In genomic region chr17:5000237-5000639, GRCh38 we compare ENCODE assay signal across 11 cellular contexts. TPM values are rescaled to one million over a fixed set of nuclear protein-coding genes. Genes with fewer than 3 reads are reported as not detected.
DNase-seq lines count a peak whose midpoint lies in the region; ATAC-seq and TF ChIP-seq lines count a peak whose summit lies in the region.
"Had no signal": no experiment of that assay in that cellular context is flagged by ENCODE, and none has a peak within 500 bp of the region (broad histone marks: within the 10 kb centered on the region; RNA-seq: fewer than 3 reads in every experiment).

No MANE protein-coding gene starts in this region.

- WGBS in neuronal stem cell (ENCODE audit: extremely low coverage in 2 of 2, insufficient read length in 2 of 2, insufficient replicate concordance in 1 of 2), 2 donors = no CpG with 5 or more reads among the region's 11 CpGs

- no peaks in the 10 kb centered on the region for H4K20me1 ChIP-seq in OCI-LY3 (ENCODE audit: insufficient read depth, low read length)

- H3K27me3 ChIP-seq in OCI-LY3 (ENCODE audit: low read depth, low read length) = no peaks in the 10 kb centered on the region
- peaks cover 0 to 13% (median 4%) of the 10 kb centered on the region in 3 experiments for H3K27me3 ChIP-seq in neuronal stem cell (ENCODE audit: control insufficient read depth in 3 of 3, insufficient read depth in 3 of 3, low read depth in 1 of 3, low read length in 3 of 3)
- H3K27me3 ChIP-seq: tibial nerve had no signal

- H3K4me1 ChIP-seq in OCI-LY3 (ENCODE audit: low read length) (peaks cover 13% of the 10 kb centered on the region), neuronal stem cell (ENCODE audit: control insufficient read depth in 2 of 2, insufficient read depth in 1 of 2, low read depth in 1 of 2, low read length in 2 of 2) (peaks cover 6 to 18% of the 10 kb centered on the region in 2 donors)

- H3K18ac ChIP-seq in neuronal stem cell (ENCODE audit: low read length) = no peak overlapping the region

- no peak overlapping the region for H2BK12ac ChIP-seq in neuronal stem cell (ENCODE audit: low read length)

- H2BK15ac ChIP-seq in neuronal stem cell (ENCODE audit: low read length) = peak overlapping the region; percentile 24

- peak; percentile 63 for ATAC-seq in Right ventricle myocardium superior (ENCODE audit: poor library complexity)
- no peak for ATAC-seq in HG03460 (IDR thresholded peaks at IDR 0.05; ENCODE audit: unreplicated experiment)
- no peak for ATAC-seq in GM21576 (IDR thresholded peaks at IDR 0.05; ENCODE audit: unreplicated experiment)

- TF ChIP-seq CTCF in 22Rv1 (IDR thresholded peaks at IDR 0.05) = no peak
- no peak for TF ChIP-seq CTCF in OCI-LY3 (IDR thresholded peaks at IDR 0.05; ENCODE audit: low read depth, low read length)

- DNase-seq in Right ventricle myocardium superior (peak; percentile 92), neuronal stem cell (ENCODE audit: low spot score) (no peak), kidney tubule cell (ENCODE audit: low spot score) (no peak), NCI-H510A (lab: John Stamatoyannopoulos, UW) (no peak)
- DNase-seq: NCI-H1092; NK-92 treated with Interleukin-12 subunit alpha and Interleukin-12 subunit beta, amount 100 ng/mL, for 24 hours had no signal

- H3K79me1 ChIP-seq in neuronal stem cell (ENCODE audit: low read depth, low read length) = peaks cover 9% of the 10 kb centered on the region

- no peak overlapping the region for H3K4ac ChIP-seq in neuronal stem cell (ENCODE audit: low read length)

- peaks cover 34% of the 10 kb centered on the region for H3K36me3 ChIP-seq in OCI-LY3 (replicated peaks; ENCODE audit: low read depth, low read length)
- H3K36me3 ChIP-seq in neuronal stem cell (replicated peaks in 1 of 2; ENCODE audit: control insufficient read depth in 2 of 2, insufficient read depth in 2 of 2, low read length in 2 of 2) = peaks cover 33 to 50% of the 10 kb centered on the region in 2 donors

- H3K9ac ChIP-seq in OCI-LY3 (ENCODE audit: low read length) (no peak overlapping the region), neuronal stem cell (ENCODE audit: low read depth, low read length, poor library complexity) (peak overlapping the region; percentile 40)

- no peak overlapping the region for H2BK5ac ChIP-seq in neuronal stem cell (ENCODE audit: low read length)

- H4K91ac ChIP-seq in neuronal stem cell (ENCODE audit: low read depth, low read length, poor library complexity) = no peak overlapping the region

- peak overlapping the region; percentile 70 for H3K23ac ChIP-seq in neuronal stem cell (ENCODE audit: low read depth, low read length, poor library complexity)

- intact Hi-C loops in Right ventricle myocardium superior (cut with DNase I) = no loop called here

- H3K14ac ChIP-seq in neuronal stem cell (ENCODE audit: low read length) = peak overlapping the region; percentile 6

- H3K9me3 ChIP-seq in OCI-LY3 (ENCODE audit: insufficient read depth, low read length) (no peaks in the 10 kb centered on the region), neuronal stem cell (replicated peaks in 1 of 2; ENCODE audit: control insufficient read depth in 2 of 2, insufficient read depth in 1 of 2, low read depth in 1 of 2, low read length in 2 of 2) (no peaks in the 10 kb centered on the region)
- H3K9me3 ChIP-seq: tibial nerve had no signal

- H3K4me3 ChIP-seq in OCI-LY3 (ENCODE audit: low read length) = no peak overlapping the region
- H3K4me3 ChIP-seq in neuronal stem cell (ENCODE audit: low read length in 2 of 2) = no peak overlapping the region

- H2AFZ ChIP-seq in OCI-LY3 (ENCODE audit: low read depth, low read length) (no peak overlapping the region), neuronal stem cell (ENCODE audit: low read length) (no peak overlapping the region)

- H2AK5ac ChIP-seq in neuronal stem cell (ENCODE audit: low read depth, low read length) = peak overlapping the region; percentile 46

- H2BK120ac ChIP-seq in neuronal stem cell (ENCODE audit: low read depth, low read length) = no peak overlapping the region

- H3K27ac ChIP-seq in 22Rv1 (peak overlapping the region; percentile 79; the same call in 1 of the 2 replicates), OCI-LY3 (ENCODE audit: low read length) (no peak overlapping the region; the same call in 1 of the 2 replicates), neuronal stem cell (replicated peaks; ENCODE audit: low read length) (no peak overlapping the region)

- peaks cover 24% of the 10 kb centered on the region for H3K79me2 ChIP-seq in OCI-LY3 (ENCODE audit: low read length)

- peak overlapping the region; percentile 90; the same call in 1 of the 2 replicates for H3K4me2 ChIP-seq in OCI-LY3 (ENCODE audit: low read length)
- no peak overlapping the region for H3K4me2 ChIP-seq in neuronal stem cell (ENCODE audit: insufficient read depth, low read length, poor library complexity, severe bottlenecking)

- H4K8ac ChIP-seq in neuronal stem cell (ENCODE audit: low read depth, low read length) = no peak overlapping the region

RNA-seq across cellular contexts. Expression of gene KIF1C, which starts 2.5 kb away (rescaled TPM):
- total RNA-seq in Right ventricle myocardium superior = 720 TPM
- polyA plus RNA-seq in neuronal stem cell (2013, experiment 1 of 2) = 16.5 TPM
- polyA plus RNA-seq in neuronal stem cell (2013, experiment 2 of 2) = 16.8 TPM

RNA-seq across cellular contexts. Expression of gene INCA1, which starts 2.9 kb away (rescaled TPM):
- 2.8 TPM for total RNA-seq in Right ventricle myocardium superior
- polyA plus RNA-seq in neuronal stem cell (2013, experiment 1 of 2) = 0.68 TPM
- polyA plus RNA-seq in neuronal stem cell (2013, experiment 2 of 2) = 0.64 TPM

RNA-seq across cellular contexts. Expression of gene CAMTA2, which starts 12.8 kb away (rescaled TPM):
- 29.4 TPM for total RNA-seq in Right ventricle myocardium superior
- polyA plus RNA-seq in neuronal stem cell (2013, experiment 1 of 2) = 10.8 TPM
- 9.7 TPM for polyA plus RNA-seq in neuronal stem cell (2013, experiment 2 of 2)

RNA-seq across cellular contexts. Expression of gene SPAG7, which starts 32.6 kb away (rescaled TPM):
- total RNA-seq in Right ventricle myocardium superior = 158 TPM
- polyA plus RNA-seq in neuronal stem cell (2013, experiment 1 of 2) = 101 TPM
- 98.2 TPM for polyA plus RNA-seq in neuronal stem cell (2013, experiment 2 of 2)

RNA-seq across cellular contexts. Expression of gene SLC52A1, which starts 35.0 kb away (rescaled TPM):
- total RNA-seq in Right ventricle myocardium superior = not detected
- polyA plus RNA-seq in neuronal stem cell (2013, experiment 1 of 2) = 0.06 TPM
- polyA plus RNA-seq in neuronal stem cell (2013, experiment 2 of 2) = 0.10 TPM
- total RNA-seq: tibial nerve had no signal
